Comparison of ENCODE assay signal across 1 cellular context in the genomic region with DNA sequence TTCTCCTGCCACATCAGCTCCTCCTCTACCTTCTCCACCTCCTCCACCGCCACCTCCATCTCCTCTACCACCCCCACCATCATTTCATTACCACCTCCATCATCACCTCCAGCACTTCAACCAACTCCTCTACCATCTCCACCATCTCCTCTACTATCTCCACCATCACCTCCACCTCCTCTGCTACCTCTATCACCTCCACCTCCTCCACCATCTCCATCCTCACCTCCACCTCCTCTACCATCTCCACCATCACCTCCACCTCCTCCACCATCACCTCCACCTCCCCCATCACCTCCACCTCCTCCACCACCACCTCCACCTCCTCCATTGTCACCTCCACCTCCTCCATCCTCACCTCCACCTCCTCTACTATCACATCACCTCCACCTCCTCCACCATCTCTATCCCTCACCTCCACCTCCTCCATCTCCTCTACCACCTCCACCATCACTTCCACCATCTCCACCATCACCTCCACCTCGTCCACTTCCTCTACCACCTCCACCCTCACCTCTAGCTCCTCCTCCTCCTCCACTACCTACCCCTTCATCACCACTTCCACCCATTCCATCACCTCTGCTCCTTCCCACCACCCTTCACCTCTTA.
TF ChIP-seq lines count a peak whose summit lies in the region.

No MANE protein-coding gene starts in this region.

TF ChIP-seq in HEK293, 187 proteins besides CTCF, POLR2A, EP300 and RAD21 (continued from another document):
- TF ChIP-seq PRDM10 (tag by site-specific recombination; IDR thresholded peaks at IDR 0.05) (no peak), ZNF366 (tag by site-specific recombination; conservative IDR thresholded peaks at IDR 0.05) (0 out of 2 replicates have a peak, but pooled peaks have one; percentile 22), SALL2 (tag by site-specific recombination; IDR thresholded peaks at IDR 0.05; ENCODE audit: borderline replicate concordance) (no peak), ZBTB7A (tag by site-specific recombination; IDR thresholded peaks at IDR 0.05; ENCODE audit: low read depth) (no peak), ZNF843 (tag by site-specific recombination; IDR thresholded peaks at IDR 0.05) (no peak), GLI4 (tag by site-specific recombination; IDR thresholded peaks at IDR 0.05) (no peak), ZNF514 (tag by site-specific recombination; IDR thresholded peaks at IDR 0.05) (no peak), EGR2 (tag by site-specific recombination; IDR thresholded peaks at IDR 0.05; ENCODE audit: low read depth) (peak; percentile 89), SP3 (tag by site-specific recombination; IDR thresholded peaks at IDR 0.05) (no peak), ZNF112 (tag by site-specific recombination; IDR thresholded peaks at IDR 0.05) (no peak), ZNF571 (tag by site-specific recombination; IDR thresholded peaks at IDR 0.05) (no peak), ZNF596 (tag by site-specific recombination; IDR thresholded peaks at IDR 0.05) (no peak), PATZ1 (tag by site-specific recombination; IDR thresholded peaks at IDR 0.05) (no peak), ZFHX2 (tag by site-specific recombination; conservative IDR thresholded peaks at IDR 0.05) (peak; percentile 88), ZNF266 (tag by site-specific recombination; IDR thresholded peaks at IDR 0.05; ENCODE audit: low read depth) (no peak), ZNF202 (tag by site-specific recombination; IDR thresholded peaks at IDR 0.05; ENCODE audit: borderline replicate concordance) (0 out of 2 replicates have a peak, but pooled peaks have one; percentile 45), KLF7 (tag by site-specific recombination; IDR thresholded peaks at IDR 0.05; ENCODE audit: borderline replicate concordance) (no peak), ZNF785 (tag by site-specific recombination; IDR thresholded peaks at IDR 0.05) (no peak), ZNF155 (tag by site-specific recombination; IDR thresholded peaks at IDR 0.05) (no peak), AEBP2 (tag by site-specific recombination; IDR thresholded peaks at IDR 0.05; ENCODE audit: borderline replicate concordance) (no peak), ZNF24 (tag by site-specific recombination; IDR thresholded peaks at IDR 0.05) (no peak), IKZF3 (tag by site-specific recombination; IDR thresholded peaks at IDR 0.05) (no peak), ZNF132 (tag by site-specific recombination; IDR thresholded peaks at IDR 0.05; ENCODE audit: borderline replicate concordance) (no peak), MEIS1 (CRISPR knock-in tag; IDR thresholded peaks at IDR 0.05; ENCODE audit: borderline replicate concordance) (no peak), ZNF18 (tag by site-specific recombination; IDR thresholded peaks at IDR 0.05) (no peak)
- TF ChIP-seq, protein P1, sequence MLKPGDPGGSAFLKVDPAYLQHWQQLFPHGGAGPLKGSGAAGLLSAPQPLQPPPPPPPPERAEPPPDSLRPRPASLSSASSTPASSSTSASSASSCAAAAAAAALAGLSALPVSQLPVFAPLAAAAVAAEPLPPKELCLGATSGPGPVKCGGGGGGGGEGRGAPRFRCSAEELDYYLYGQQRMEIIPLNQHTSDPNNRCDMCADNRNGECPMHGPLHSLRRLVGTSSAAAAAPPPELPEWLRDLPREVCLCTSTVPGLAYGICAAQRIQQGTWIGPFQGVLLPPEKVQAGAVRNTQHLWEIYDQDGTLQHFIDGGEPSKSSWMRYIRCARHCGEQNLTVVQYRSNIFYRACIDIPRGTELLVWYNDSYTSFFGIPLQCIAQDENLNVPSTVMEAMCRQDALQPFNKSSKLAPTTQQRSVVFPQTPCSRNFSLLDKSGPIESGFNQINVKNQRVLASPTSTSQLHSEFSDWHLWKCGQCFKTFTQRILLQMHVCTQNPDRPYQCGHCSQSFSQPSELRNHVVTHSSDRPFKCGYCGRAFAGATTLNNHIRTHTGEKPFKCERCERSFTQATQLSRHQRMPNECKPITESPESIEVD (tag by site-specific recombination; IDR thresholded peaks at IDR 0.05), result no peak
- TF ChIP-seq, protein P2, sequence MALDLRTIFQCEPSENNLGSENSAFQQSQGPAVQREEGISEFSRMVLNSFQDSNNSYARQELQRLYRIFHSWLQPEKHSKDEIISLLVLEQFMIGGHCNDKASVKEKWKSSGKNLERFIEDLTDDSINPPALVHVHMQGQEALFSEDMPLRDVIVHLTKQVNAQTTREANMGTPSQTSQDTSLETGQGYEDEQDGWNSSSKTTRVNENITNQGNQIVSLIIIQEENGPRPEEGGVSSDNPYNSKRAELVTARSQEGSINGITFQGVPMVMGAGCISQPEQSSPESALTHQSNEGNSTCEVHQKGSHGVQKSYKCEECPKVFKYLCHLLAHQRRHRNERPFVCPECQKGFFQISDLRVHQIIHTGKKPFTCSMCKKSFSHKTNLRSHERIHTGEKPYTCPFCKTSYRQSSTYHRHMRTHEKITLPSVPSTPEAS (tag by site-specific recombination; IDR thresholded peaks at IDR 0.05), result no peak
